Comparison of ENCODE assay signal across 15 cellular contexts in genomic region chr1:7690496-7691182, GRCh38.
"Had no signal": no experiment of that assay in that cellular context is flagged by ENCODE, and none has a peak within 500 bp of the region (broad histone marks: within the 10 kb centered on the region; RNA-seq: fewer than 3 reads in every experiment).

No MANE protein-coding gene starts in this region.

- ATAC-seq: activated CD8-positive, alpha-beta T cell treated with anti-CD3 and anti-CD28 coated beads for 36 hours; left ventricle myocardium superior; naive thymus-derived CD4-positive, alpha-beta T cell; stimulated activated naive B cell treated with anti-CD40 and anti-IgM and Interleukin-4, amounts not matched to agents 10 μg/mL and 1 μg/mL and 100 μg/mL, for 72 hours had no signal

- DNase-seq: activated CD4-positive, alpha-beta T cell treated with anti-CD3 and anti-CD28 coated beads, Interleukin-2, amount 10 ng/mL, durations not matched to agents 24 days and 14 days; activated CD4-positive, CD25-positive, alpha-beta regulatory T cell; activated CD8-positive, alpha-beta T cell treated with anti-CD3 and anti-CD28 coated beads for 36 hours; activated naive CD4-positive, alpha-beta T cell treated with anti-CD3 and anti-CD28 coated beads, Interleukin-2, amount 10 ng/mL, durations not matched to agents 7 days and 5 days; activated T-cell treated with anti-CD3 and anti-CD28 coated beads, Interleukin-2, amount 50 U/mL, for 1 hour; cortex of kidney; erythroblast; left ventricle myocardium superior; naive thymus-derived CD4-positive, alpha-beta T cell; sigmoid colon; stimulated activated CD4-positive, alpha-beta T cell treated with anti-CD3 and anti-CD28 coated beads, Interleukin-4, amount 100 ng/mL, for 4 hours; stimulated activated naive B cell treated with anti-CD40 and anti-IgM and Interleukin-4, amounts not matched to agents 10 μg/mL and 1 μg/mL and 100 μg/mL, for 72 hours; T1000; thyroid gland had no signal

- H3K4me1 Mint-ChIP-seq: activated CD4-positive, alpha-beta T cell treated with anti-CD3 and anti-CD28 coated beads, Interleukin-2, amount 10 ng/mL, durations not matched to agents 24 days and 14 days; activated naive CD4-positive, alpha-beta T cell treated with anti-CD3 and anti-CD28 coated beads, Interleukin-2, amount 10 ng/mL, durations not matched to agents 7 days and 5 days; memory B cell; stimulated activated naive B cell treated with anti-CD40 and anti-IgM and Interleukin-4, amounts not matched to agents 10 μg/mL and 1 μg/mL and 100 μg/mL, for 72 hours had no signal

- H3K36me3 Mint-ChIP-seq: activated naive CD4-positive, alpha-beta T cell treated with anti-CD3 and anti-CD28 coated beads, Interleukin-2, amount 10 ng/mL, durations not matched to agents 7 days and 5 days had no signal

- H3K4me3 Mint-ChIP-seq: activated CD4-positive, alpha-beta T cell treated with anti-CD3 and anti-CD28 coated beads, Interleukin-2, amount 10 ng/mL, durations not matched to agents 24 days and 14 days; activated CD8-positive, alpha-beta T cell treated with anti-CD3 and anti-CD28 coated beads for 36 hours; activated naive CD4-positive, alpha-beta T cell treated with anti-CD3 and anti-CD28 coated beads, Interleukin-2, amount 10 ng/mL, durations not matched to agents 7 days and 5 days; memory B cell; naive thymus-derived CD4-positive, alpha-beta T cell; stimulated activated naive B cell treated with anti-CD40 and anti-IgM and Interleukin-4, amounts not matched to agents 10 μg/mL and 1 μg/mL and 100 μg/mL, for 72 hours had no signal

- H3K27ac Mint-ChIP-seq: activated CD4-positive, alpha-beta T cell treated with anti-CD3 and anti-CD28 coated beads, Interleukin-2, amount 10 ng/mL, durations not matched to agents 24 days and 14 days; activated CD8-positive, alpha-beta T cell treated with anti-CD3 and anti-CD28 coated beads for 36 hours; activated naive CD4-positive, alpha-beta T cell treated with anti-CD3 and anti-CD28 coated beads, Interleukin-2, amount 10 ng/mL, durations not matched to agents 7 days and 5 days; memory B cell; naive thymus-derived CD4-positive, alpha-beta T cell; stimulated activated naive B cell treated with anti-CD40 and anti-IgM and Interleukin-4, amounts not matched to agents 10 μg/mL and 1 μg/mL and 100 μg/mL, for 72 hours had no signal
